19 cellular contexts compared by ENCODE assay signal in the genomic region with DNA sequence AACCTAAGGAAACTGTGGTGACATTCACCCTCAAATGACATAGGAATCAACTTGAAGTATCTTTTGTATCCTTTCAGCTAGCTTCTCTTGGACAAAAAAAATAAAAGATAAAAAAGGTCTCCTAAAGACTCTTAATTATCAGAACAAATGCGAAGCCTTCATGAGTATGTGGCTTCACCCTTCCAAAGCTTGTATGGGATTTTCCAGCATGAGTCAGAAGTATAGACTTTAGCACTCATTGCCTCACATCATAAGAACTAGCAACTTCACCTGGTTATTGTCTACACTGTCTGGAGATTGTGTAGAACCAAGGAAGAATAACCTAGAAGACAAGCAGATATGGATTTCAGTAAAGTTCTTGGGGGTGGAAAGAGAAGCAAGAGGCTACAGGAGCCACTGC.
A peak's percentile ranks its signal among the peaks of the same experiment; 100 is the strongest.
DNase-seq lines count a peak whose midpoint lies in the region; ATAC-seq and TF ChIP-seq lines count a peak whose summit lies in the region.
"Had no signal": no experiment of that assay in that cellular context is flagged by ENCODE, and none has a peak within 500 bp of the region (broad histone marks: within the 10 kb centered on the region; RNA-seq: fewer than 3 reads in every experiment).

No MANE protein-coding gene starts in this region.

- H3K27me3 Mint-ChIP-seq in CD8-positive, alpha-beta memory T cell, result peaks cover 5 to 9% of the 10 kb centered on the region in 2 donors
- H3K27me3 Mint-ChIP-seq: stimulated activated naive B cell treated with anti-CD40 and anti-IgM and Interleukin-4, amounts not matched to agents 10 μg/mL and 1 μg/mL and 100 μg/mL, for 72 hours had no signal

- ATAC-seq in PC-3, result no peak
- ATAC-seq: stimulated activated naive B cell treated with anti-CD40 and anti-IgM and Interleukin-4, amounts not matched to agents 10 μg/mL and 1 μg/mL and 100 μg/mL, for 72 hours had no signal

- TF ChIP-seq CTCF in PC-3 (conservative IDR thresholded peaks at IDR 0.05; ENCODE audit: low read depth, low read length) (no peak), breast epithelium (IDR thresholded peaks at IDR 0.05) (no peak), hepatocyte (IDR thresholded peaks at IDR 0.05; ENCODE audit: poor library complexity) (no peak), uterus (IDR thresholded peaks at IDR 0.05) (no peak)

- CTCF ChIA-PET in PC-3 (lab: Charles Lee), result no interaction called here
- CTCF ChIA-PET in CD8-positive, alpha-beta memory T cell (lab: Charles Lee), result interaction anchor here (0.8 kb wide), 1 partner anchor 14 kb away, joined by 3 read pairs; no protein-coding TSS in a partner anchor

- H3K4me3 ChIP-seq in PC-3 (ENCODE audit: low read length), result no peak overlapping the region
- H3K4me3 ChIP-seq in breast epithelium, result no peak overlapping the region
- H3K4me3 ChIP-seq in hepatocyte, result no peak overlapping the region
- no peak overlapping the region for H3K4me3 ChIP-seq in uterus
- H3K4me3 ChIP-seq in CD8-positive, alpha-beta memory T cell (ENCODE audit: low read length), result no peak overlapping the region
- H3K4me3 ChIP-seq: BLaER1 treated with 17β-estradiol and CSF1 and Interleukin-3, amounts not matched to agents 10 nM and 100 nM; MG63; skin epidermis had no signal

- H4K20me1 ChIP-seq in PC-3 (ENCODE audit: low read length), result no peaks in the 10 kb centered on the region
- H4K20me1 ChIP-seq in hepatocyte (ENCODE audit: insufficient read depth, poor library complexity, severe bottlenecking), result no peaks in the 10 kb centered on the region
- H4K20me1 ChIP-seq: BLaER1 treated with 17β-estradiol and CSF1 and Interleukin-3, amounts not matched to agents 10 nM and 100 nM had no signal

- H3K4me2 ChIP-seq in PC-3 (ENCODE audit: low read length) (no peak overlapping the region), hepatocyte (no peak overlapping the region)

- no TSS peak for BruUV-seq in PC-3 (replicated peaks; lab: Mats Ljungman, UMichigan)

- H3K36me3 ChIP-seq in PC-3 (ENCODE audit: low read depth, low read length), result peaks cover 82% of the 10 kb centered on the region
- H3K36me3 ChIP-seq in breast epithelium, result no peaks in the 10 kb centered on the region
- no peaks in the 10 kb centered on the region for H3K36me3 ChIP-seq in hepatocyte (replicated peaks; ENCODE audit: insufficient read depth, low read depth)
- H3K36me3 ChIP-seq in uterus, result no peaks in the 10 kb centered on the region
- no peaks in the 10 kb centered on the region for H3K36me3 ChIP-seq in CD8-positive, alpha-beta memory T cell (ENCODE audit: insufficient read depth, low read length)
- H3K36me3 ChIP-seq: BLaER1 treated with 17β-estradiol and CSF1 and Interleukin-3, amounts not matched to agents 10 nM and 100 nM had no signal

- TF ChIP-seq POLR2A in breast epithelium (IDR thresholded peaks at IDR 0.05) (no peak), uterus (IDR thresholded peaks at IDR 0.05) (no peak)

- no peaks in the 10 kb centered on the region for H3K9me3 Mint-ChIP-seq in CD8-positive, alpha-beta memory T cell
- H3K9me3 Mint-ChIP-seq: brain; stimulated activated naive B cell treated with anti-CD40 and anti-IgM and Interleukin-4, amounts not matched to agents 10 μg/mL and 1 μg/mL and 100 μg/mL, for 72 hours had no signal

- no peak overlapping the region for H2AFZ ChIP-seq in PC-3 (ENCODE audit: low read length)
- no peak overlapping the region for H2AFZ ChIP-seq in hepatocyte

- no peak for DNase-seq in PC-3
- DNase-seq in breast epithelium (ENCODE audit: low spot score in 2 of 2), result no peak
- peak; percentile 28 for DNase-seq in hepatocyte (ENCODE audit: low spot score)
- DNase-seq in uterus, result no peak
- no peak for DNase-seq in CD8-positive, alpha-beta memory T cell
- DNase-seq in NCI-H1436 (lab: John Stamatoyannopoulos, UW), result no peak
- DNase-seq in amygdala (lab: John Stamatoyannopoulos, UW), result no peak
- DNase-seq: activated gamma-delta T cell; DMS79 treated with DMSO at 0.1 percent for 48 hours; effector CD4-positive, alpha-beta T cell; islet precursor cell; MG63; NCI-H2081 treated with DMSO at 0.1 percent for 48 hours; NCI-H526 treated with DMSO at 0.1 percent for 48 hours; occipital lobe; stimulated activated naive B cell treated with anti-CD40 and anti-IgM and Interleukin-4, amounts not matched to agents 10 μg/mL and 1 μg/mL and 100 μg/mL, for 72 hours had no signal

- intact Hi-C loops in PC-3 (cut with micrococcal nuclease), result loop anchor here (2.0 to 5.0 kb wide), 2 partner anchors 94 to 293 kb away; no protein-coding TSS in a partner anchor
- intact Hi-C loops in breast epithelium (cut with DNase I; ENCODE audit: low total_unique reads), result no loop called here
- intact Hi-C loops in uterus (cut with DNase I; ENCODE audit: low total_unique reads), result no loop called here

- H3K9me2 ChIP-seq in PC-3 (replicated peaks; ENCODE audit: low read length) (no peaks in the 10 kb centered on the region), hepatocyte (replicated peaks; ENCODE audit: insufficient read depth) (no peaks in the 10 kb centered on the region)

- POLR2A ChIA-PET in PC-3 (lab: Charles Lee; ENCODE audit: unreplicated experiment), result interaction anchor here (0.6 kb wide), 1 partner anchor 37 kb away, joined by 6 read pairs; no protein-coding TSS in a partner anchor
- POLR2A ChIA-PET in CD8-positive, alpha-beta memory T cell (lab: Charles Lee), result no interaction called here

- WGBS in hepatocyte (ENCODE audit: low lambda C conversion rate, missing lambda C conversion rate), result 89% methylated on average over 1 of the region's 1 CpG

- H3F3A ChIP-seq in PC-3 (ENCODE audit: low read length, unreplicated experiment), result no peaks in the 10 kb centered on the region

- H3K4me3 Mint-ChIP-seq in CD8-positive, alpha-beta memory T cell, result no peak overlapping the region
- H3K4me3 Mint-ChIP-seq: brain; stimulated activated naive B cell treated with anti-CD40 and anti-IgM and Interleukin-4, amounts not matched to agents 10 μg/mL and 1 μg/mL and 100 μg/mL, for 72 hours had no signal

- H3K4me1 Mint-ChIP-seq in CD8-positive, alpha-beta memory T cell, result peaks cover 14 to 31% (median 19%) of the 10 kb centered on the region in 3 donors

- no peaks in the 10 kb centered on the region for H3K27me3 ChIP-seq in PC-3 (ENCODE audit: low read length)
- no peaks in the 10 kb centered on the region for H3K27me3 ChIP-seq in breast epithelium
- no peaks in the 10 kb centered on the region for H3K27me3 ChIP-seq in hepatocyte
- no peaks in the 10 kb centered on the region for H3K27me3 ChIP-seq in uterus
- no peaks in the 10 kb centered on the region for H3K27me3 ChIP-seq in CD8-positive, alpha-beta memory T cell (ENCODE audit: insufficient read depth, low read length, poor library complexity, severe bottlenecking)
- H3K27me3 ChIP-seq: BLaER1 treated with 17β-estradiol and CSF1 and Interleukin-3, amounts not matched to agents 10 nM and 100 nM; MG63 had no signal

- H3K27ac Mint-ChIP-seq in CD8-positive, alpha-beta memory T cell, result peak overlapping the region in 1 of 8 donors; percentile 29
- H3K27ac Mint-ChIP-seq: brain; stimulated activated naive B cell treated with anti-CD40 and anti-IgM and Interleukin-4, amounts not matched to agents 10 μg/mL and 1 μg/mL and 100 μg/mL, for 72 hours had no signal

- H3K4me1 ChIP-seq in PC-3 (ENCODE audit: insufficient read depth, low read length) (peaks cover 25% of the 10 kb centered on the region), breast epithelium (peaks cover 0 to 6% of the 10 kb centered on the region in 2 donors), hepatocyte (ENCODE audit: insufficient read depth) (peaks cover 11% of the 10 kb centered on the region), uterus (peaks cover 5 to 10% of the 10 kb centered on the region in 2 donors)
- peaks cover 7% of the 10 kb centered on the region for H3K4me1 ChIP-seq in CD8-positive, alpha-beta memory T cell (ENCODE audit: insufficient read depth, low read length)

- H3K79me2 ChIP-seq in PC-3 (ENCODE audit: low read length) (no peaks in the 10 kb centered on the region), hepatocyte (no peaks in the 10 kb centered on the region)

- H3K9me3 ChIP-seq in PC-3 (ENCODE audit: low read length) (no peaks in the 10 kb centered on the region), breast epithelium (no peaks in the 10 kb centered on the region), hepatocyte (ENCODE audit: low read depth) (no peaks in the 10 kb centered on the region), uterus (no peaks in the 10 kb centered on the region)
- H3K9me3 ChIP-seq in CD8-positive, alpha-beta memory T cell (ENCODE audit: low read length), result no peaks in the 10 kb centered on the region
- H3K9me3 ChIP-seq: BLaER1 treated with 17β-estradiol and CSF1 and Interleukin-3, amounts not matched to agents 10 nM and 100 nM; MG63 had no signal

- H3K27ac ChIP-seq in PC-3 (ENCODE audit: low read length) (peak overlapping the region; percentile 8; the same call in 1 of the 2 replicates), breast epithelium (peak overlapping the region; percentile 26 to 70), hepatocyte (peak overlapping the region; percentile 38), uterus (peak overlapping the region; percentile 83 to 90)
- H3K27ac ChIP-seq in CD8-positive, alpha-beta memory T cell (ENCODE audit: low read depth, low read length), result no peak overlapping the region

- H3K9ac ChIP-seq in PC-3 (ENCODE audit: low read length), result no peak overlapping the region
- H3K9ac ChIP-seq: BLaER1 treated with 17β-estradiol and CSF1 and Interleukin-3, amounts not matched to agents 10 nM and 100 nM had no signal

- H3K36me3 Mint-ChIP-seq in CD8-positive, alpha-beta memory T cell, result no peaks in the 10 kb centered on the region
- H3K36me3 Mint-ChIP-seq: brain; stimulated activated naive B cell treated with anti-CD40 and anti-IgM and Interleukin-4, amounts not matched to agents 10 μg/mL and 1 μg/mL and 100 μg/mL, for 72 hours had no signal
